21 cellular contexts compared by ENCODE assay signal in the genomic region with DNA sequence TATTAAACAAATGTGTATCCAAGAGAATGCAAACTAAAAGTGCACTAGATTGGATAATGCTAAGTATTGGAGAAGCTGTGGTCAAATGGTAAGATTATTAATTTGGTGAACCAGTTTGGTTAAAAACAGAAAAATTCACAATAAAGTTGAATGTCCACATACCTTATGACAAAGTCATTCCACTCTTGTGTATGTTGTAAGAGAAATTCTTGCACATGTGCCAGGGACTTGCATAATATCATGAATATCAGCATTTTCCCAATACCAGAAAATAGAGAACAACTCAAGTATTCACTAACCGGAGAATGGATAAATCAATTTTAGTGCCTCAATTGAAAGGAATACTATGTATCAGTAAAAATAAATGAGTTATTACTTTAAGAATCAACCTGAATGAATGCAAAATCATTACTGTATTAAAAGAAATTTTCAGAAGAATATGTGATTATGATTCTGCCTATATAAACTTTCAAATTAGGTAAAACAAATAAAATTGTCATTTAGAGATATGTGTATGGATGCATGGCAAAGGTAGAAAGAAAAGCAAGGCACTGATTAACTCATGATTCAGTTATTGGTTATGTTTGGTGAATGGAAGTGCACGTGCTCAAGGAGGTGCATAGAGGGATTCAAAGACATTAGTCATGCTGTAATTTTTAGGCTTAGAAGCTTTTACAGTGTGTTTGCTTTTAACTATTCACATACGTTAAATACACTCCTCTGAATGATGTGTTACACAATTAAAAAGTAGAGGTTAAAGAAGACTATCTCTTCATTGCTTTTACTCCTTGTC.
DNase-seq lines count a peak whose midpoint lies in the region; ATAC-seq, FAIRE-seq and TF ChIP-seq lines count a peak whose summit lies in the region.
"Had no signal": no experiment of that assay in that cellular context is flagged by ENCODE, and none has a peak within 500 bp of the region (broad histone marks: within the 10 kb centered on the region; RNA-seq: fewer than 3 reads in every experiment).

No MANE protein-coding gene starts in this region.

- POLR2A ChIA-PET in AG04450 (lab: Yijun Ruan, JAX): no interaction called here

- no peaks in the 10 kb centered on the region for H3K27me3 ChIP-seq in AG04450 (ENCODE audit: control insufficient read depth, insufficient read depth, low read length)
- no peaks in the 10 kb centered on the region for H3K27me3 ChIP-seq in brain microvascular endothelial cell (replicated peaks)
- H3K27me3 ChIP-seq: colonic mucosa, esophagus squamous epithelium, pancreas, spleen had no signal

- no peaks in the 10 kb centered on the region for H3K36me3 ChIP-seq in brain microvascular endothelial cell (replicated peaks)
- H3K36me3 ChIP-seq: colonic mucosa, esophagus squamous epithelium, pancreas, spleen had no signal

- H3K27ac ChIP-seq in AG04450 (ENCODE audit: low read depth, low read length) (no peak overlapping the region), brain microvascular endothelial cell (no peak overlapping the region)
- H3K27ac ChIP-seq: colonic mucosa, esophagus squamous epithelium, KMS-11, pancreas, spleen had no signal

- in situ Hi-C loops in brain microvascular endothelial cell (cut with HindIII; ENCODE audit: low pct_ligation_motif_present, low sequenced_read_pairs): no loop called here

- TF ChIP-seq CTCF in AG04450 (IDR thresholded peaks at IDR 0.05; ENCODE audit: low read depth, low read length) (no peak), brain microvascular endothelial cell (IDR thresholded peaks at IDR 0.05; ENCODE audit: low read depth, low read length, missing control alignments) (no peak)

- no peaks in the 10 kb centered on the region; the same call in 1 of the 2 replicates for H3K9me3 ChIP-seq in AG04450 (ENCODE audit: control insufficient read depth, insufficient read depth, low read length)
- H3K9me3 ChIP-seq: colonic mucosa, esophagus squamous epithelium, pancreas, spleen had no signal

- no peak for ATAC-seq in HG02970 (IDR thresholded peaks at IDR 0.05; ENCODE audit: low FRiP score, unreplicated experiment)
- no peak for ATAC-seq in GM21367 (IDR thresholded peaks at IDR 0.05; ENCODE audit: unreplicated experiment)
- ATAC-seq: GM12878, pancreas had no signal

- H3K4me3 ChIP-seq in AG04450 (ENCODE audit: low read depth, low read length) (no peak overlapping the region), brain microvascular endothelial cell (ENCODE audit: low read depth, low read length) (no peak overlapping the region)
- H3K4me3 ChIP-seq: colonic mucosa, esophagus squamous epithelium, GM12878, pancreas, spleen had no signal

- FAIRE-seq in frontal cortex (lab: Jason Lieb, UNC): no peak
- FAIRE-seq: GM12878, pancreas had no signal

- DNase-seq in AG04450 (ENCODE audit: low read depth, low spot score) (peak; percentile 33), HS-5 (ENCODE audit: low read depth) (peak; percentile 86), brain microvascular endothelial cell (peak; percentile 75), hepatic stellate cell (ENCODE audit: low spot score) (peak; percentile 32), frontal cortex (ENCODE audit: low spot score in 2 of 2) (no peak), nucleus accumbens (lab: John Stamatoyannopoulos, UW) (no peak)
- DNase-seq: activated CD4-positive, CD25-positive, alpha-beta regulatory T cell; activated CD8-positive, alpha-beta memory T cell treated with anti-CD3 and anti-CD28 coated beads, Interleukin-2, amount 50 U/mL, for 4 hours; activated naive CD4-positive, alpha-beta T cell treated with anti-CD3 and anti-CD28 coated beads, Interleukin-2, amount 50 U/mL, for 16 hours; colonic mucosa; DMS79 treated with DMSO at 0.1 percent for 48 hours; esophagus squamous epithelium; NCI-H146; NCI-H510A; pancreas; spleen; SW 1271 had no signal

- CTCF ChIA-PET in AG04450 (lab: Charles Lee): no interaction called here

Comparison
In these comparisons a context has a peak if more than half of its experiments do, and no peak if none do; other contexts are left out.
1. DNase-seq: peak in AG04450 (single experiment), HS-5 (single experiment), brain microvascular endothelial cell (single experiment) and hepatic stellate cell (single experiment); none in frontal cortex (0 of 2) and nucleus accumbens (0 of 56).